In genomic region chr2:128090575-128090908, GRCh38 we compare ENCODE assay signal across 7 cellular contexts. TPM values are rescaled to one million over a fixed set of nuclear protein-coding genes. Genes with fewer than 3 reads are reported as not detected.
DNase-seq lines count a peak whose midpoint lies in the region; ATAC-seq and TF ChIP-seq lines count a peak whose summit lies in the region.

No MANE protein-coding gene starts in this region.

- POLR2A ChIA-PET in HCT116 (lab: Charles Lee) (interaction anchor here (0.8 to 2.8 kb wide), 3 partner anchors 10 to 230 kb away, joined by 3 to 15 read pairs (median 3); no protein-coding TSS in a partner anchor), WTC11 (lab: Charles Lee) (interaction anchor here (0.6 to 1.0 kb wide), 3 partner anchors 63 to 676 kb away, joined by 3 read pairs; partner anchors contain the start of gene SAP130)

- peak overlapping the region; percentile 90 for H3K9ac ChIP-seq in HCT116 (ENCODE audit: low read length)

- ATAC-seq in HCT116 = no peak; the same call in 1 of the 2 replicates
- ATAC-seq in WTC11 = no peak
- ATAC-seq in GM19395 (IDR thresholded peaks at IDR 0.05; ENCODE audit: unreplicated experiment) = no peak
- no peak for ATAC-seq in HG03342 (IDR thresholded peaks at IDR 0.05; ENCODE audit: unreplicated experiment)
- ATAC-seq in HG02588 (IDR thresholded peaks at IDR 0.05; ENCODE audit: unreplicated experiment) = no peak

- no peaks in the 10 kb centered on the region for H3K9me3 Mint-ChIP-seq in WTC11

- TSS peak; percentile 94 for BruUV-seq in HCT116 (replicated peaks; lab: Mats Ljungman, UMichigan)

- DNase-seq in HCT116 (ENCODE audit: low read depth, low spot score) (no peak), WTC11 (ENCODE audit: low spot score) (no peak), iPS DF 6.9 (ENCODE audit: low read depth, low spot score) (no peak), stomach (no peak)

- intact Hi-C loops in HCT116 (cut with micrococcal nuclease) = loop anchor here (5.0 kb wide), 1 partner anchor 63 kb away; the partner anchor contains the start of gene SAP130
- intact Hi-C loops in stomach (cut with DNase I; ENCODE audit: low total_unique reads) = no loop called here

- H3K27ac ChIP-seq in HCT116 (ENCODE audit: low read depth, low read length) (peak overlapping the region; percentile 40; the same call in 1 of the 2 replicates), iPS DF 6.9 (ENCODE audit: low read length) (no peak overlapping the region), stomach (peak overlapping the region; percentile 79 to 89 (median 88))

- H3K4me3 Mint-ChIP-seq in WTC11 = peak overlapping the region; percentile 92

- H2AFZ ChIP-seq in HCT116 (ENCODE audit: low read depth, low read length, poor library complexity, severe bottlenecking) = peak overlapping the region; percentile 71

- no peak for TF ChIP-seq CTCF in HCT116 (IDR thresholded peaks at IDR 0.05 in 2 of 3, conservative IDR thresholded peaks at IDR 0.05 in 1 of 3; ENCODE audit: borderline replicate concordance in 1 of 3, insufficient read depth in 1 of 3, low read depth in 2 of 3, low read length in 2 of 3)
- no peak for TF ChIP-seq CTCF in WTC11 (IDR thresholded peaks at IDR 0.05)
- no peak for TF ChIP-seq CTCF in stomach (IDR thresholded peaks at IDR 0.05)

- no peaks in the 10 kb centered on the region for H4K20me1 ChIP-seq in HCT116 (ENCODE audit: insufficient read depth)

- peaks cover 16% of the 10 kb centered on the region for H3K4me1 Mint-ChIP-seq in WTC11

- peak overlapping the region; percentile 79 for H3K4me2 ChIP-seq in HCT116 (ENCODE audit: low read length)

- no peaks in the 10 kb centered on the region for H3K27me3 ChIP-seq in HCT116 (ENCODE audit: insufficient read depth, low read length)
- H3K27me3 ChIP-seq in iPS DF 6.9 (ENCODE audit: control insufficient read depth, insufficient read depth, low read length) = no peaks in the 10 kb centered on the region
- H3K27me3 ChIP-seq in stomach = no peaks in the 10 kb centered on the region

- no peaks in the 10 kb centered on the region for H3K9me2 ChIP-seq in HCT116 (ENCODE audit: insufficient read depth)

- WGBS in iPS DF 6.9 (ENCODE audit: insufficient coverage, insufficient read length) = no CpG with 5 or more reads among the region's 4 CpGs
- WGBS in stomach, 5 donors = 0 to 7% (median 2%) methylated on average over 4 of the region's 4 CpGs

- peak overlapping the region; percentile 96 to 100 for H3K4me3 ChIP-seq in HCT116 (replicated peaks in 1 of 2; ENCODE audit: low read depth in 1 of 2, low read length in 2 of 2)
- H3K4me3 ChIP-seq in iPS DF 6.9 (ENCODE audit: low read length) = peak overlapping the region; percentile 88; the same call in 1 of the 2 replicates
- H3K4me3 ChIP-seq in stomach = peak overlapping the region; percentile 75 to 99 (median 92)

- TF ChIP-seq RAD21 in HCT116 (IDR thresholded peaks at IDR 0.05; ENCODE audit: low read depth) = no peak

- TF ChIP-seq EP300 in stomach (IDR thresholded peaks at IDR 0.05) = no peak

- peak overlapping the region; percentile 96 for H3K27ac Mint-ChIP-seq in WTC11

- no peak for TF ChIP-seq POLR2A in HCT116 (IDR thresholded peaks at IDR 0.05; ENCODE audit: borderline replicate concordance, extremely low read depth, insufficient read depth, insufficient read length)
- TF ChIP-seq POLR2A in stomach (IDR thresholded peaks at IDR 0.05) = no peak

- peaks cover 4 to 11% of the 10 kb centered on the region in 2 experiments; a peak in 2 of 4 replicates for H3K4me1 ChIP-seq in HCT116 (ENCODE audit: control insufficient read depth in 1 of 2, insufficient read depth in 2 of 2, low read length in 2 of 2)
- H3K4me1 ChIP-seq in iPS DF 6.9 (ENCODE audit: control insufficient read depth, insufficient read depth, low read length) = no peaks in the 10 kb centered on the region
- H3K4me1 ChIP-seq in stomach = peaks cover 0 to 41% (median 35%) of the 10 kb centered on the region in 4 donors

- H3K27me3 Mint-ChIP-seq in WTC11 (ENCODE audit: low read depth) = no peaks in the 10 kb centered on the region

- peaks cover 42% of the 10 kb centered on the region for H3K79me2 ChIP-seq in HCT116 (ENCODE audit: insufficient read depth, low read length)

- no peaks in the 10 kb centered on the region for H3K36me3 Mint-ChIP-seq in WTC11

- H3K9me3 ChIP-seq in HCT116 (ENCODE audit: control insufficient read depth in 1 of 2, insufficient read depth in 1 of 2, low read depth in 1 of 2, low read length in 2 of 2) (no peaks in the 10 kb centered on the region), iPS DF 6.9 (ENCODE audit: control insufficient read depth, insufficient read depth, low read length) (no peaks in the 10 kb centered on the region), stomach (no peaks in the 10 kb centered on the region)

- RAD21 ChIA-PET in HCT116 (lab: Charles Lee; ENCODE audit: low non-redundant PET in 1 of 2, low total read pairs in 2 of 2, uncharacterized antibody in 2 of 2, unreplicated experiment in 2 of 2) = no interaction called here

- H3K36me3 ChIP-seq in HCT116 (ENCODE audit: control insufficient read depth in 1 of 2, insufficient read depth in 2 of 2, low read length in 2 of 2) (no peaks in the 10 kb centered on the region; a peak in 1 of 4 replicates), iPS DF 6.9 (ENCODE audit: control insufficient read depth, insufficient read depth, low read length) (no peaks in the 10 kb centered on the region), stomach (peaks cover 0 to 6% (median 3%) of the 10 kb centered on the region in 4 donors)

- CTCF ChIA-PET in HCT116 (lab: Charles Lee) (no interaction called here), WTC11 (lab: Charles Lee) (interaction anchor here (1.3 to 5.2 kb wide), 2 partner anchors 26 to 27 kb away, joined by 5 to 45 read pairs; no protein-coding TSS in a partner anchor)

TF ChIP-seq in HCT116, 20 proteins besides CTCF, POLR2A, EP300 and RAD21:
- no peak for TF ChIP-seq SP1 (IDR thresholded peaks at IDR 0.05; ENCODE audit: low read depth)
- no peak for TF ChIP-seq POLR2AphosphoS5 (IDR thresholded peaks at IDR 0.05; ENCODE audit: low read depth, low read length)
- no peak for TF ChIP-seq SIN3A (IDR thresholded peaks at IDR 0.05; ENCODE audit: low read depth)
- no peak for TF ChIP-seq YY1 (IDR thresholded peaks at IDR 0.05; ENCODE audit: extremely low read depth, insufficient replicate concordance, low read depth, low read length)
- no peak for TF ChIP-seq FOSL1 (IDR thresholded peaks at IDR 0.05; ENCODE audit: low read depth)
- TF ChIP-seq ELF1 (IDR thresholded peaks at IDR 0.05; ENCODE audit: borderline replicate concordance, low read depth) = no peak
- TF ChIP-seq CBX3 (IDR thresholded peaks at IDR 0.05; ENCODE audit: low read depth) = no peak
- no peak for TF ChIP-seq ZBTB33 (IDR thresholded peaks at IDR 0.05; ENCODE audit: extremely low read depth, insufficient replicate concordance, low read length)
- TF ChIP-seq EZH2phosphoT487 (IDR thresholded peaks at IDR 0.05; ENCODE audit: borderline replicate concordance) = no peak
- TF ChIP-seq EZH2 (IDR thresholded peaks at IDR 0.05) = no peak

TF ChIP-seq in WTC11, 78 proteins besides CTCF, POLR2A, EP300 and RAD21:
- TF ChIP-seq TP53 (CRISPR knock-in tag; IDR thresholded peaks at IDR 0.05) (no peak), AFF4 (CRISPR knock-in tag; IDR thresholded peaks at IDR 0.05; ENCODE audit: borderline replicate concordance) (no peak), NR3C1 (CRISPR knock-in tag; conservative IDR thresholded peaks at IDR 0.05; ENCODE audit: low read depth) (no peak)
TF ChIP-seq in WTC11: peak in this region for 0.

RNA-seq across cellular contexts. Expression of gene UGGT1, which starts 0.5 kb away (rescaled TPM):
- total RNA-seq in HCT116 (2021; ENCODE audit: unreplicated experiment) = 51.8 TPM
- polyA plus RNA-seq in HCT116 (2012) = 13.1 and 19.0 TPM in 2 replicates
- total RNA-seq in WTC11 (2021) = 43.3 to 57.9 TPM (median 50.1 TPM) in 3 replicates
- total RNA-seq in stomach = 10 to 100 TPM; 18.3 to 83.6 (median 41.7) TPM
- 1 to 10 TPM; 2.0 to 6.6 (median 4.4) TPM for polyA plus RNA-seq in stomach
